In the genomic region with DNA sequence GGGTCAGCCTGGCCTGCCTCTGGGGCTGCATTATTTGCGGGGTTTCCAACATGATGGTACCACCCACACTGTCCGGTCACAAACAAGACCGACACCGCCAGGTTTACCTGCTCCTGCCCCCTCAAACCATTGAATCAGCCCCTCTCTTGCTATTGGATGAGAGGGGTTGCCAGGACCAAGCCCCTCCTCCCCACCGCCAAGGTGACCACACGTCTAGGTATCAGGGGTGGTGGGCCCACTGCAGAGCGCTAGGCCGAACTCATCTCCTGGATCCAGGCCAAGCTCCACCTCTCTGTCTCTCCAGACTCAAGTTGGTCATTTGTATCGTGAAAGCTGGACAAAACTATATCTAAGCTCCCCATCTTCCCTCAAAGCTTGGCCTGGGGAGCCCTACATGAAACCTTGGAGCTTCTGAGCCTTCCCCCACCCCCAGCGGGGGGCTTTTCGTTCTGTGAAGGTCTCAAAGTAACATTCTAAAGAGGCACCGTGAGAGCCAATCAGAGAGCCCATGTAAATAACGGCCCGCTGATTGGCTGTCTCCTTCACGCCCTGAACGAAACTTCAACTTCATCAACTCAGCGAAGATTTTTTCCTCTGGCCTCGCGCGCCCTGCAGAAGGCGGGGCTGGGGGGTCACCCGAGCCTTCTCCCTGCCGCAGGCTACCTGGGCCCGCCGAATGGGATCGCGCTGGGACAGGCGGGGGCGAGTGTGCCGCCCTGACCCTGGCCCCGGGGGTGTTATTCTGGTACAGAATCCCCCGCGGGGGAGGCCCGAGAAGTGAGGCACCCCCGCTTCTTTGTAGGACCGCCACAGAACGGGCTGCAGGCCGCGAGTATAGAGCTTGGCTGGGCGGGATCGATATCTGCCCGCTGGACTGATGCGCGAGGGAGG, we compare ENCODE assay signal across 8 cellular contexts. TPM values are rescaled to one million over a fixed set of nuclear protein-coding genes. Genes with fewer than 3 reads are reported as not detected.
DNase-seq lines count a peak whose midpoint lies in the region; ATAC-seq, FAIRE-seq and TF ChIP-seq lines count a peak whose summit lies in the region.

No MANE protein-coding gene starts in this region.

- peaks cover 7% of the 10 kb centered on the region for H3K36me3 Mint-ChIP-seq in central memory CD8-positive, alpha-beta T cell (ENCODE audit: insufficient read depth)

- H3K4me3 ChIP-seq in AG04450 (ENCODE audit: low read depth, low read length) (peak overlapping the region; percentile 40), WERI-Rb-1 (ENCODE audit: low read depth, low read length) (peak overlapping the region; percentile 57), small intestine (ENCODE audit: low read depth in 1 of 2, low read length in 2 of 2) (peak overlapping the region in 1 of 2 donors; percentile 49)

- peak; percentile 20 for ATAC-seq in central memory CD8-positive, alpha-beta T cell (replicated peaks; ENCODE audit: extremely low read depth, poor library complexity, severe bottlenecking)

- H3K9me3 ChIP-seq in AG04450 (ENCODE audit: control insufficient read depth, insufficient read depth, low read length) (no peaks in the 10 kb centered on the region; the same call in 1 of the 2 replicates), WERI-Rb-1 (ENCODE audit: severe bottlenecking) (no peaks in the 10 kb centered on the region), small intestine (ENCODE audit: control insufficient read depth, low read depth) (no peaks in the 10 kb centered on the region)

- TF ChIP-seq CTCF in AG04450 (IDR thresholded peaks at IDR 0.05; ENCODE audit: low read depth, low read length) (no peak), WERI-Rb-1 (IDR thresholded peaks at IDR 0.05; ENCODE audit: low read depth, low read length) (no peak)

- peak overlapping the region; percentile 83 for H3K27ac Mint-ChIP-seq in central memory CD8-positive, alpha-beta T cell (ENCODE audit: low read depth)

- DNase-seq in AG04450 (ENCODE audit: low read depth, low spot score): no peak
- peak; percentile 93 for DNase-seq in M059J (ENCODE audit: low read depth)
- peak; percentile 94 for DNase-seq in WERI-Rb-1
- DNase-seq in central memory CD8-positive, alpha-beta T cell (ENCODE audit: low spot score in 2 of 2): peak in 1 of 2 donors; percentile 31
- DNase-seq in islet precursor cell: peak; percentile 94
- DNase-seq in small intestine: peak; percentile 54
- no peak for DNase-seq in NCI-H2227 treated with DMSO at 0.1 percent for 48 hours (lab: John Stamatoyannopoulos, UW)

- peaks cover 3% of the 10 kb centered on the region for H3K27me3 ChIP-seq in AG04450 (ENCODE audit: control insufficient read depth, insufficient read depth, low read length)
- H3K27me3 ChIP-seq in WERI-Rb-1 (ENCODE audit: insufficient read depth, low read depth, severe bottlenecking): no peaks in the 10 kb centered on the region
- H3K27me3 ChIP-seq in small intestine (ENCODE audit: control insufficient read depth in 2 of 2, insufficient read depth in 2 of 2, low read length in 2 of 2): peaks cover 0 to 12% of the 10 kb centered on the region in 2 donors

- POLR2A ChIA-PET in AG04450 (lab: Yijun Ruan, JAX): no interaction called here

- H3K9me3 Mint-ChIP-seq in central memory CD8-positive, alpha-beta T cell: no peaks in the 10 kb centered on the region

- peak overlapping the region; percentile 11 for H3K27ac ChIP-seq in AG04450 (ENCODE audit: low read depth, low read length)
- peak overlapping the region; percentile 99 for H3K27ac ChIP-seq in WERI-Rb-1
- peak overlapping the region in 1 of 2 donors; percentile 34 for H3K27ac ChIP-seq in small intestine (ENCODE audit: low read depth in 1 of 2, low read length in 1 of 2)

- H3K4me3 Mint-ChIP-seq in central memory CD8-positive, alpha-beta T cell: peak overlapping the region; percentile 80

- no peaks in the 10 kb centered on the region for H3K27me3 Mint-ChIP-seq in central memory CD8-positive, alpha-beta T cell

- CTCF ChIA-PET in AG04450 (lab: Charles Lee): interaction anchor here (1.0 to 2.1 kb wide), 4 partner anchors 20 to 114 kb away, joined by 3 to 10 read pairs (median 4); no protein-coding TSS in a partner anchor

- H3K4me1 ChIP-seq in small intestine (ENCODE audit: control insufficient read depth in 2 of 2, insufficient read depth in 1 of 2, low read depth in 1 of 2, low read length in 1 of 2): peaks cover 0 to 4% of the 10 kb centered on the region in 2 donors

- TF ChIP-seq POLR2A in GM19193 (IDR thresholded peaks at IDR 0.05; ENCODE audit: extremely low read depth, insufficient read depth, insufficient read length): peak; percentile 39

- FAIRE-seq in small intestine (lab: Jason Lieb, UNC): no peak

- WGBS in small intestine, 3 donors: 7 to 10% (median 8%) methylated on average over 43 to 44 of the region's 44 CpGs

- H3K36me3 ChIP-seq in WERI-Rb-1: no peaks in the 10 kb centered on the region
- no peaks in the 10 kb centered on the region for H3K36me3 ChIP-seq in small intestine (ENCODE audit: control insufficient read depth in 2 of 2, insufficient read depth in 2 of 2, low read length in 2 of 2)

- peaks cover 34% of the 10 kb centered on the region for H3K4me1 Mint-ChIP-seq in central memory CD8-positive, alpha-beta T cell

RNA-seq across cellular contexts. Expression of a gene that starts 49.6 kb away (rescaled TPM):
- 0.05 TPM in 1 of 2 replicates, not detected in the other for polyA plus RNA-seq in AG04450 (2011; rRNA removed)
- 0.05 TPM in 1 of 2 replicates, not detected in the other for polyA minus RNA-seq in AG04450 (2011; rRNA and poly(A)+ RNA removed)
- total RNA-seq in M059J (2014; rRNA removed; shearing (Covaris generic)): 0.15 TPM in 1 of 2 replicates, not detected in the other
- polyA plus RNA-seq in small intestine: under 1 TPM in 1 of 3 donors, not detected in 2; 0.12 TPM

Comparison
In these comparisons a context has a peak if more than half of its experiments do, and no peak if none do; other contexts are left out.
1. DNase-seq: peak in M059J (single experiment), WERI-Rb-1 (single experiment), islet precursor cell (single experiment) and small intestine (single experiment); none in AG04450 (single experiment) and NCI-H2227 treated with DMSO at 0.1 percent for 48 hours (single experiment).